22 cellular contexts compared by ENCODE assay signal in the genomic region with DNA sequence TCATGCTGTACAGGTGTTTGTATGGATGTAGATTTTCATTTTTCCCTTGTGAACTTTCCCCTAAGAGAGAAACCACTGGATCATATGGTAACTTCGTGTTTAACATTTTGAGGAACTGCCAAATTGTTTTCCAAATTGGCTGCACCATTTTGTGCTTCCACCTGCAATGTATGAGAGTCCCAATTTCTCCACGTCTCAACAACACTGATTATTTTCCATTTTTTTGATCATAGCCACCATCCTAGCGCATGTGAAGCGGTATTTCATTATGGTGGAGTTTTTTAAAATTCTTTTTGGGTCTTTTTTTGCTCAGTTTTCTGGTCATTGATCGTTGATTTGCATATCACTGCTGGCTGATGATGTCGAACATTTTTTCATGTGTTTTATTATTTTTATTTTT. TPM values are rescaled to one million over a fixed set of nuclear protein-coding genes. Genes with fewer than 3 reads are reported as not detected.
"Had no signal": no experiment of that assay in that cellular context is flagged by ENCODE, and none has a peak within 500 bp of the region (broad histone marks: within the 10 kb centered on the region; RNA-seq: fewer than 3 reads in every experiment).

No MANE protein-coding gene starts in this region.

- H3K9me3 ChIP-seq: heart right ventricle, psoas muscle, right lobe of liver, tibial artery, upper lobe of right lung, vagina had no signal

- ATAC-seq: heart right ventricle; psoas muscle; right lobe of liver; stimulated activated memory B cell treated with anti-CD40 and anti-IgM and Interleukin-4, amounts not matched to agents 10 μg/mL and 1 μg/mL and 100 μg/mL, for 72 hours; upper lobe of right lung had no signal

- DNase-seq: dermis blood vessel endothelial cell; endodermal cell; heart right ventricle; hypothalamus; kidney glomerular epithelial cell; mesendoderm; naive B cell; psoas muscle; retina; right lobe of liver; stimulated activated CD4-positive, alpha-beta T cell treated with anti-CD3 and anti-CD28 coated beads, Interleukin-4, amount 100 ng/mL, for 1 hour; stimulated activated CD8-positive, alpha-beta memory T cell treated with anti-CD3 and anti-CD28 coated beads, Interleukin-4, amount 100 ng/mL, for 48 hours; tibial artery; upper lobe of right lung had no signal

- H3K27me3 Mint-ChIP-seq: naive B cell; stimulated activated memory B cell treated with anti-CD40 and anti-IgM and Interleukin-4, amounts not matched to agents 10 μg/mL and 1 μg/mL and 100 μg/mL, for 72 hours; stimulated activated naive CD8-positive, alpha-beta T cell treated with anti-CD3 and anti-CD28 coated beads, Interleukin-15, Interleukin-2, amounts not matched to agents 100 ng/mL and 50 ng/mL, for 24 hours had no signal

- H3K4me3 Mint-ChIP-seq: endodermal cell; stimulated activated memory B cell treated with anti-CD40 and anti-IgM and Interleukin-4, amounts not matched to agents 10 μg/mL and 1 μg/mL and 100 μg/mL, for 72 hours; stimulated activated naive CD8-positive, alpha-beta T cell treated with anti-CD3 and anti-CD28 coated beads, Interleukin-15, Interleukin-2, amounts not matched to agents 100 ng/mL and 50 ng/mL, for 24 hours had no signal

- FAIRE-seq: frontal cortex, islet of Langerhans had no signal

- H3K9me3 Mint-ChIP-seq: naive B cell; nephron; stimulated activated memory B cell treated with anti-CD40 and anti-IgM and Interleukin-4, amounts not matched to agents 10 μg/mL and 1 μg/mL and 100 μg/mL, for 72 hours; stimulated activated naive CD8-positive, alpha-beta T cell treated with anti-CD3 and anti-CD28 coated beads, Interleukin-15, Interleukin-2, amounts not matched to agents 100 ng/mL and 50 ng/mL, for 24 hours had no signal

- H3K27me3 ChIP-seq: heart right ventricle, right lobe of liver, tibial artery, upper lobe of right lung, vagina had no signal

- H3K4me3 ChIP-seq: heart right ventricle, psoas muscle, right lobe of liver, tibial artery, upper lobe of right lung, vagina had no signal

- H3K27ac Mint-ChIP-seq: endodermal cell; nephron; stimulated activated memory B cell treated with anti-CD40 and anti-IgM and Interleukin-4, amounts not matched to agents 10 μg/mL and 1 μg/mL and 100 μg/mL, for 72 hours; stimulated activated naive CD8-positive, alpha-beta T cell treated with anti-CD3 and anti-CD28 coated beads, Interleukin-15, Interleukin-2, amounts not matched to agents 100 ng/mL and 50 ng/mL, for 24 hours had no signal

- H3K27ac ChIP-seq: heart right ventricle, psoas muscle, right lobe of liver, tibial artery, upper lobe of right lung, vagina had no signal

RNA-seq across cellular contexts. Expression of gene CILP2, which starts 17.1 kb away (rescaled TPM):
- total RNA-seq: glomerular endothelial cell, lung microvascular endothelial cell, psoas muscle had no signal
